In the genomic region with DNA sequence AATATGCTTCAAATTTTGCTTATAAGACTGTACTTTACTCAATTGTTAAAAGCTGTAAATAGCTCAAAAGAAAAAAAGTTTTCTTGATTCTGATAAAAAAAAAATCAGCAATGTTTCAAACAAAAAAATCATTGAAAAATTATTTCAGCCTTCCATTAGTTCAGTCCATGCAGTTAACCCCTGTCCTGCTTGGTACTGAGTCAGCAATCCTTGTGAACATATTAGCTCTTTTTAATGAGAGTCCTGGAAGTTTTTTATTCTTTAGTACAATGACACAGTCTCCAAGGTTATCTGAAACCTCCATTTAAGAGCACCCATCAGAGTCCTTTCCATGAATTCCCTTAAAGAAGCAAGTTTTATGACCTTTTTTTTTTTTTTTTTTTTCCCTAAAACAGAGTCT, we compare ENCODE assay signal across 27 cellular contexts.
"Had no signal": no experiment of that assay in that cellular context is flagged by ENCODE, and none has a peak within 500 bp of the region (broad histone marks: within the 10 kb centered on the region; RNA-seq: fewer than 3 reads in every experiment).

No MANE protein-coding gene starts in this region.

- H3K4me3 ChIP-seq: stomach, suprapubic skin, testis, thoracic aorta, thyroid gland, tibial artery, tibial nerve, transverse colon, upper lobe of left lung, upper lobe of right lung, uterus, vagina had no signal

- H3K27ac ChIP-seq: stomach, suprapubic skin, testis, thoracic aorta, thyroid gland, tibial artery, tibial nerve, transverse colon, upper lobe of left lung, upper lobe of right lung, uterus, vagina had no signal

- H3K4me1 ChIP-seq: stomach, suprapubic skin, testis, thyroid gland, tibial artery, tibial nerve, transverse colon, upper lobe of left lung, upper lobe of right lung, uterus, vagina had no signal

- DNase-seq: stimulated activated CD4-positive, alpha-beta T cell treated with anti-CD3 and anti-CD28 coated beads, Interleukin-2, amount 100 ng/mL, for 48 hours; stimulated activated CD4-positive, alpha-beta T cell treated with anti-CD3 and anti-CD28 coated beads, Interleukin-4, amount 100 ng/mL, for 1 hour; stimulated activated CD4-positive, alpha-beta T cell treated with anti-CD3 and anti-CD28 coated beads, Interleukin-4, amount 100 ng/mL, for 24 hours; stimulated activated CD4-positive, alpha-beta T cell treated with anti-CD3 and anti-CD28 coated beads, Interleukin-4, amount 100 ng/mL, for 4 hours; stimulated activated CD8-positive, alpha-beta memory T cell treated with anti-CD3 and anti-CD28 coated beads, Interleukin-4, amount 100 ng/mL, for 48 hours; stimulated activated naive B cell treated with anti-CD40 and anti-IgM and Interleukin-4, amounts not matched to agents 10 μg/mL and 1 μg/mL and 100 μg/mL, for 72 hours; stimulated activated naive CD4-positive, alpha-beta T cell; stimulated activated naive CD4-positive, alpha-beta T cell treated with Interleukin-2 at 50 U/mL for 16 hours; stimulated activated naive CD8-positive, alpha-beta T cell treated with anti-CD3 and anti-CD28 coated beads, Interleukin-15, amount 100 ng/mL, for 72 hours; stimulated activated naive CD8-positive, alpha-beta T cell treated with anti-CD3 and anti-CD28 coated beads, Interleukin-15, Interleukin-2, amounts not matched to agents 100 U/mL and 50 U/mL, for 24 hours; stomach; substantia nigra; testis; thyroid gland; tibial artery; transverse colon; trophoblast cell; upper lobe of left lung; upper lobe of right lung; uterus had no signal

- FAIRE-seq: urothelium cell line had no signal

- H3K27me3 ChIP-seq: stomach, suprapubic skin, testis, thyroid gland, tibial artery, tibial nerve, transverse colon, upper lobe of left lung, upper lobe of right lung, uterus, vagina had no signal

- H3K9me3 ChIP-seq: suprapubic skin, testis, thyroid gland had no signal

- ATAC-seq: stimulated activated effector memory CD8-positive, alpha-beta T cell treated with anti-CD3 and anti-CD28 coated beads, Interleukin-12 subunit alpha, Interleukin-12 subunit beta, amount 100 ng/mL, for 72 hours; stimulated activated memory B cell treated with anti-CD40 and anti-IgM and Interleukin-4, amounts not matched to agents 10 μg/mL and 1 μg/mL and 100 μg/mL, for 72 hours; stimulated activated naive B cell treated with anti-CD40 and anti-IgM and Interleukin-4, amounts not matched to agents 10 μg/mL and 1 μg/mL and 100 μg/mL, for 72 hours; stimulated activated naive CD8-positive, alpha-beta T cell treated with anti-CD3 and anti-CD28 coated beads, Interleukin-15, amount 100 ng/mL, for 72 hours; stimulated activated naive CD8-positive, alpha-beta T cell treated with anti-CD3 and anti-CD28 coated beads, Interleukin-15, Interleukin-2, amounts not matched to agents 100 U/mL and 50 U/mL, for 24 hours; upper lobe of right lung had no signal

- H3K36me3 ChIP-seq: suprapubic skin, thoracic aorta, thyroid gland, transverse colon, upper lobe of left lung, upper lobe of right lung, uterus, vagina had no signal
